In the genomic region with DNA sequence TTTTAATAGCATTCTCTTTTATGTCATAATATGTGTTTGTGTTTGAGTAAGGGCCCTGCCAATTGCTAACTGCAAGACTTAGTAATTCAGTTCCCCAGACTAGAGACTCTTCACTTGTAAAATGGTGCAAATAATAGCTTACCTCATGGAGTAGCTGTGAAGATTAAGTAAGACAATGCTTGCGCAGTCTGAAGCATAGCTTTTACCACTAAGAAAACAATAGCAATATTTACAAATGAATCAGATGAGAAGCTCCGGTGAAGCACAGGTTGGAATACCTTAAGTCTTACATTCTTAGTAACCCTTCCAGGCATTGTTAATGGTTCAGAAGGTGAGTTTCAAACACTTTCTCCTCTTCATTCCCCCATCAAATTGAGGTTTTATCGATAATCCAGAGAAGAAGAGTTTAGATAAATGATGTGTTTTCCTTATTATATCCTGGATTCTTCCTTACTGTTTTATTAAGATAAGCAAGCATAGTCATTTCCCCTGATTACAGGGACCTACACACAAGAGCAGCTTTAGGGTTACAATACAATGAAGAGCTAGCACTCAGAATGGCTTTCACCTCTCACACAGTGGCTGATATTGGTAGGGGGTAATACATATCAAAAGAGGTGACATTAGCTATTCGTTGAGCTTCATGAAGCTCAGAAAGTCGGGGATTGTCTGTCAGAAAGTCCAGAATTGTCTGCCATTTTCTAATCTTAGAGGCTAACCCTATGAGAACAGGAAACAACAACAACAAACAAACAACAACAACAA, we compare ENCODE assay signal across 1 cellular context.
TF ChIP-seq lines count a peak whose summit lies in the region.

No MANE protein-coding gene starts in this region.

TF ChIP-seq in WTC11, 78 proteins besides CTCF, POLR2A, EP300 and RAD21 (continued from another document):
- TF ChIP-seq, protein P1, sequence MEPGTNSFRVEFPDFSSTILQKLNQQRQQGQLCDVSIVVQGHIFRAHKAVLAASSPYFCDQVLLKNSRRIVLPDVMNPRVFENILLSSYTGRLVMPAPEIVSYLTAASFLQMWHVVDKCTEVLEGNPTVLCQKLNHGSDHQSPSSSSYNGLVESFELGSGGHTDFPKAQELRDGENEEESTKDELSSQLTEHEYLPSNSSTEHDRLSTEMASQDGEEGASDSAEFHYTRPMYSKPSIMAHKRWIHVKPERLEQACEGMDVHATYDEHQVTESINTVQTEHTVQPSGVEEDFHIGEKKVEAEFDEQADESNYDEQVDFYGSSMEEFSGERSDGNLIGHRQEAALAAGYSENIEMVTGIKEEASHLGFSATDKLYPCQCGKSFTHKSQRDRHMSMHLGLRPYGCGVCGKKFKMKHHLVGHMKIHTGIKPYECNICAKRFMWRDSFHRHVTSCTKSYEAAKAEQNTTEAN (CRISPR knock-in tag; IDR thresholded peaks at IDR 0.05) = no peak
- TF ChIP-seq TEAD1 (CRISPR knock-in tag; IDR thresholded peaks at IDR 0.05) = 0 out of 2 replicates have a peak, but pooled peaks have one; percentile 61
- 0 out of 2 replicates have a peak, but pooled peaks have one; percentile 46 for TF ChIP-seq PRRX2 (CRISPR knock-in tag; IDR thresholded peaks at IDR 0.05)
